21 cellular contexts compared by ENCODE assay signal in the genomic region with DNA sequence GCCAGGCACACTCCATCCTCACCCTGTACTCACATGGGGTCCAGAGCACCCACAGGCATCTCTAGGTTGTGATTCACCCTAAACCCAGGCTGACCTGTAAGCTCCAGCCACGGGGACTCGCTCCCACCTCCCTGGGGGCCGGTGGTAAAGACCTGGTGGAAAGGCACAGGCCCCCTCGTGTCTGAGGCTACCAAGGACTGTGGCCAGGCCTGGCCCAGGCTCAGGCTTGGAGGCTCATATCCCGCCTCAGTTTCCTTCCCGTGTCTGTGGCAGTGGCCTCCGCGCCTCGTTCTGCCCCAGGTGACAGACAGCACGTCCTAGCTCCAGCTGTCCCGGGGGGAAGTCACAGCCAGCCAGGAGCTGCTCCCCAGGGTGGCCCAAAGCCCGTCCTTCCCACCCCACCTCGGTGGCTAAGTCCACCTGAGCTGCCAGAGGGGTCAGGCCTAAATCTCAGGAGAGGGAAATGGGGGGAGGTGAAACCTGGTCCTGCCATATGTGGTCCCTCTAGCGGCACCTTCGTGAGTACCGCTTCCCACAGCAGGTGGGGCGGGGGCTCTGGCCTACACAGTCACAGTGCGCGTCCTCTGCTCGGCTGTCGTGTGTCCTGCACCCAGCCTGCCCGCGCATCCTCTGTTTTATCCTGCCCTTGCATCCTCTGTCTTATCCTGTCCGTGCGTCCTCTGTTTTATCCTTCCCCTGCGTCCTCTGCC. TPM values are rescaled to one million over a fixed set of nuclear protein-coding genes. Genes with fewer than 3 reads are reported as not detected.
DNase-seq lines count a peak whose midpoint lies in the region; ATAC-seq and TF ChIP-seq lines count a peak whose summit lies in the region.
"Had no signal": no experiment of that assay in that cellular context is flagged by ENCODE, and none has a peak within 500 bp of the region (broad histone marks: within the 10 kb centered on the region; RNA-seq: fewer than 3 reads in every experiment).

No MANE protein-coding gene starts in this region.

- no peaks in the 10 kb centered on the region for H3K9me3 ChIP-seq in right cardiac atrium (ENCODE audit: control insufficient read depth, low read length)
- no peaks in the 10 kb centered on the region for H3K9me3 ChIP-seq in lower lobe of right lung
- H3K9me3 ChIP-seq: A549 had no signal

- peak overlapping the region; percentile 59 for H3K27ac Mint-ChIP-seq in stimulated activated naive B cell treated with anti-CD40 and anti-IgM and Interleukin-4, amounts not matched to agents 10 μg/mL and 1 μg/mL and 100 μg/mL, for 72 hours
- no peak overlapping the region for H3K27ac Mint-ChIP-seq in activated CD4-positive, alpha-beta T cell treated with anti-CD3 and anti-CD28 coated beads, Interleukin-2, amount 10 ng/mL, durations not matched to agents 7 days and 5 days

- CTCF ChIA-PET in activated CD4-positive, alpha-beta T cell treated with anti-CD3 and anti-CD28 coated beads, Interleukin-2, amount 10 ng/mL, durations not matched to agents 7 days and 5 days (lab: Charles Lee), result no interaction called here

- TF ChIP-seq CTCF in lower lobe of right lung (IDR thresholded peaks at IDR 0.05), result no peak

- ATAC-seq in right cardiac atrium (peak in 1 of 2 donors; percentile 23), left cardiac atrium (no peak), lower lobe of right lung (peak; percentile 6 to 14), GM18870 (IDR thresholded peaks at IDR 0.05; ENCODE audit: unreplicated experiment) (no peak), HG03095 (IDR thresholded peaks at IDR 0.05; ENCODE audit: unreplicated experiment) (no peak)
- no peak for ATAC-seq in stimulated activated naive B cell treated with anti-CD40 and anti-IgM and Interleukin-4, amounts not matched to agents 10 μg/mL and 1 μg/mL and 100 μg/mL, for 72 hours (replicated peaks)

- peaks cover 9 to 10% of the 10 kb centered on the region in 2 donors for H3K27me3 Mint-ChIP-seq in stimulated activated naive B cell treated with anti-CD40 and anti-IgM and Interleukin-4, amounts not matched to agents 10 μg/mL and 1 μg/mL and 100 μg/mL, for 72 hours
- H3K27me3 Mint-ChIP-seq in activated CD4-positive, alpha-beta T cell treated with anti-CD3 and anti-CD28 coated beads, Interleukin-2, amount 10 ng/mL, durations not matched to agents 7 days and 5 days, result no peaks in the 10 kb centered on the region

- POLR2A ChIA-PET in activated CD4-positive, alpha-beta T cell treated with anti-CD3 and anti-CD28 coated beads, Interleukin-2, amount 10 ng/mL, durations not matched to agents 7 days and 5 days (lab: Charles Lee), result no interaction called here

- intact Hi-C loops in right cardiac atrium (cut with DNase I), result no loop called here
- intact Hi-C loops in left cardiac atrium (cut with DNase I), result no loop called here
- intact Hi-C loops in lower lobe of right lung (cut with DNase I), result no loop called here

- peaks cover 0 to 4% of the 10 kb centered on the region in 2 donors for H3K36me3 Mint-ChIP-seq in stimulated activated naive B cell treated with anti-CD40 and anti-IgM and Interleukin-4, amounts not matched to agents 10 μg/mL and 1 μg/mL and 100 μg/mL, for 72 hours
- no peaks in the 10 kb centered on the region for H3K36me3 Mint-ChIP-seq in activated CD4-positive, alpha-beta T cell treated with anti-CD3 and anti-CD28 coated beads, Interleukin-2, amount 10 ng/mL, durations not matched to agents 7 days and 5 days (ENCODE audit: low read depth)

- H3K27me3 ChIP-seq in right cardiac atrium (ENCODE audit: control insufficient read depth, insufficient read depth) (no peaks in the 10 kb centered on the region), lower lobe of right lung (ENCODE audit: low read depth) (peaks cover 4% of the 10 kb centered on the region)

- peak in 2 of 3 donors; percentile 27 to 40 for DNase-seq in right cardiac atrium
- DNase-seq in left cardiac atrium, result no peak
- peak; percentile 12 for DNase-seq in NCI-H526 treated with DMSO at 0.1 percent for 48 hours (lab: John Stamatoyannopoulos, UW)
- DNase-seq in lower lobe of right lung, result no peak
- DNase-seq in stimulated activated naive B cell treated with anti-CD40 and anti-IgM and Interleukin-4, amounts not matched to agents 10 μg/mL and 1 μg/mL and 100 μg/mL, for 72 hours, result no peak
- no peak for DNase-seq in activated CD4-positive, alpha-beta T cell treated with anti-CD3 and anti-CD28 coated beads, Interleukin-2, amount 10 ng/mL, durations not matched to agents 7 days and 5 days
- DNase-seq: COR-L47, DMS 273 treated with DMSO at 0.1 percent for 48 hours, GDM1, HCEC 1CT, NCI-H1417, NCI-H187, NCI-H2227 treated with DMSO at 0.1 percent for 48 hours, NCI-H524 treated with DMSO at 0.1 percent for 48 hours, PC-9 had no signal

- H3K4me1 Mint-ChIP-seq in stimulated activated naive B cell treated with anti-CD40 and anti-IgM and Interleukin-4, amounts not matched to agents 10 μg/mL and 1 μg/mL and 100 μg/mL, for 72 hours, result peaks cover 0 to 3% of the 10 kb centered on the region in 2 donors
- peaks cover 6% of the 10 kb centered on the region for H3K4me1 Mint-ChIP-seq in activated CD4-positive, alpha-beta T cell treated with anti-CD3 and anti-CD28 coated beads, Interleukin-2, amount 10 ng/mL, durations not matched to agents 7 days and 5 days

- no peaks in the 10 kb centered on the region for H3K9me3 Mint-ChIP-seq in stimulated activated naive B cell treated with anti-CD40 and anti-IgM and Interleukin-4, amounts not matched to agents 10 μg/mL and 1 μg/mL and 100 μg/mL, for 72 hours
- H3K9me3 Mint-ChIP-seq in activated CD4-positive, alpha-beta T cell treated with anti-CD3 and anti-CD28 coated beads, Interleukin-2, amount 10 ng/mL, durations not matched to agents 7 days and 5 days, result no peaks in the 10 kb centered on the region

- 72% methylated on average over 26 of the region's 26 CpGs for WGBS in right cardiac atrium

- H3K4me1 ChIP-seq in right cardiac atrium (ENCODE audit: control insufficient read depth, insufficient read depth, low read length) (no peaks in the 10 kb centered on the region), lower lobe of right lung (no peaks in the 10 kb centered on the region)
- H3K4me1 ChIP-seq: A549 had no signal

- H3K4me3 Mint-ChIP-seq in stimulated activated naive B cell treated with anti-CD40 and anti-IgM and Interleukin-4, amounts not matched to agents 10 μg/mL and 1 μg/mL and 100 μg/mL, for 72 hours, result no peak overlapping the region
- H3K4me3 Mint-ChIP-seq in activated CD4-positive, alpha-beta T cell treated with anti-CD3 and anti-CD28 coated beads, Interleukin-2, amount 10 ng/mL, durations not matched to agents 7 days and 5 days, result no peak overlapping the region

- H3K27ac ChIP-seq in right cardiac atrium (ENCODE audit: low read length), result no peak overlapping the region
- no peak overlapping the region for H3K27ac ChIP-seq in lower lobe of right lung
- H3K27ac ChIP-seq: A549, C4-2B, KMS-11, PC-9 had no signal

- H3K36me3 ChIP-seq in lower lobe of right lung, result no peaks in the 10 kb centered on the region

- H3K4me3 ChIP-seq in right cardiac atrium (ENCODE audit: low read length) (no peak overlapping the region), lower lobe of right lung (no peak overlapping the region)
- H3K4me3 ChIP-seq: A549, PC-9 had no signal

RNA-seq across cellular contexts. Expression of gene CDH15, which starts 12.6 kb away (rescaled TPM):
- total RNA-seq in right cardiac atrium (under 1 TPM; 0.09 to 0.14 (median 0.13) TPM), left cardiac atrium (under 1 TPM in 1 of 2 donors, not detected in 1; 0.09 TPM), lower lobe of right lung (0.50 TPM)
- polyA plus RNA-seq in right cardiac atrium, result 0.05 TPM
- not detected for total RNA-seq in activated CD4-positive, alpha-beta T cell treated with anti-CD3 and anti-CD28 coated beads, Interleukin-2, amount 10 ng/mL, durations not matched to agents 7 days and 5 days
- total RNA-seq: Daoy, PC-9 had no signal

RNA-seq across cellular contexts. Expression of gene SLC22A31, which starts 16.2 kb away (rescaled TPM):
- under 1 TPM in 2 of 4 donors, not detected in 2; 0.12 to 0.69 TPM for total RNA-seq in right cardiac atrium
- 0.05 TPM for polyA plus RNA-seq in right cardiac atrium
- under 1 TPM in 1 of 2 donors, not detected in 1; 0.27 TPM for total RNA-seq in left cardiac atrium
- 132 TPM for total RNA-seq in lower lobe of right lung
- total RNA-seq in activated CD4-positive, alpha-beta T cell treated with anti-CD3 and anti-CD28 coated beads, Interleukin-2, amount 10 ng/mL, durations not matched to agents 7 days and 5 days, result 1 to 10 TPM; 1.8 to 2.8 TPM
- total RNA-seq: Daoy had no signal

RNA-seq across cellular contexts. Expression of gene ZNF778, which starts 33.4 kb away (rescaled TPM):
- total RNA-seq in right cardiac atrium, result 1 to 10 TPM; 6.6 to 9.0 (median 8.0) TPM
- polyA plus RNA-seq in right cardiac atrium, result 1.6 TPM
- total RNA-seq in left cardiac atrium, result 1 to 10 TPM; 7.5 to 9.8 TPM
- total RNA-seq in lower lobe of right lung, result 9.7 TPM
- total RNA-seq in activated CD4-positive, alpha-beta T cell treated with anti-CD3 and anti-CD28 coated beads, Interleukin-2, amount 10 ng/mL, durations not matched to agents 7 days and 5 days, result 1 to 10 TPM; 8.3 to 9.2 TPM

Comparison
In these comparisons a context has a peak if more than half of its experiments do, and no peak if none do; other contexts are left out.
1. DNase-seq: peak in right cardiac atrium (2 of 3) and NCI-H526 treated with DMSO at 0.1 percent for 48 hours (single experiment); none in left cardiac atrium (single experiment), lower lobe of right lung (single experiment), stimulated activated naive B cell treated with anti-CD40 and anti-IgM and Interleukin-4, amounts not matched to agents 10 μg/mL and 1 μg/mL and 100 μg/mL, for 72 hours (single experiment) and activated CD4-positive, alpha-beta T cell treated with anti-CD3 and anti-CD28 coated beads, Interleukin-2, amount 10 ng/mL, durations not matched to agents 7 days and 5 days (single experiment).
2. ATAC-seq: peak in lower lobe of right lung (2 of 2); none in left cardiac atrium (0 of 2), stimulated activated naive B cell treated with anti-CD40 and anti-IgM and Interleukin-4, amounts not matched to agents 10 μg/mL and 1 μg/mL and 100 μg/mL, for 72 hours (0 of 2), GM18870 (single experiment) and HG03095 (single experiment).
3. RNA of gene SLC22A31, which starts 16.2 kb away (total RNA-seq): 132 TPM in lower lobe of right lung (single experiment); 1.8 to 2.8 TPM in activated CD4-positive, alpha-beta T cell treated with anti-CD3 and anti-CD28 coated beads, Interleukin-2, amount 10 ng/mL, durations not matched to agents 7 days and 5 days, 0.12 to 0.69 TPM in right cardiac atrium and 0.27 TPM in left cardiac atrium; every median in the first group is over 10 times any median in the second.